ENCODE assay signal across 1 cellular context in genomic region chr7:156650042-156650441, GRCh38.
TF ChIP-seq lines count a peak whose summit lies in the region.

No MANE protein-coding gene starts in this region.

TF ChIP-seq in liver, 16 proteins besides CTCF, POLR2A, EP300 and RAD21 (continued from another document):
- TF ChIP-seq REST (IDR thresholded peaks at IDR 0.05) (no peak), MAX (IDR thresholded peaks at IDR 0.05) (no peak), EGR1 (IDR thresholded peaks at IDR 0.05; ENCODE audit: low read depth in 2 of 2) (no peak), SP1 (IDR thresholded peaks at IDR 0.05) (no peak), GABPA (IDR thresholded peaks at IDR 0.05 in 1 of 2, conservative IDR thresholded peaks at IDR 0.05 in 1 of 2) (peak in 1 of 2 donors; percentile 16), JUND (IDR thresholded peaks at IDR 0.05) (no peak), ATF3 (IDR thresholded peaks at IDR 0.05) (no peak), FOXA2 (IDR thresholded peaks at IDR 0.05) (no peak)
